Comparison of ENCODE assay signal across 29 cellular contexts in genomic region chr22:48520207-48520606, GRCh38.
"Had no signal": no experiment of that assay in that cellular context is flagged by ENCODE, and none has a peak within 500 bp of the region (broad histone marks: within the 10 kb centered on the region; RNA-seq: fewer than 3 reads in every experiment).

No MANE protein-coding gene starts in this region.

- H3K4me3 ChIP-seq: pancreas, prostate gland, right atrium auricular region, skin epidermis, smooth muscle cell, spleen, suprapubic skin, testis, tibial artery, upper lobe of left lung, vagina had no signal

- ATAC-seq: naive thymus-derived CD8-positive, alpha-beta T cell; natural killer cell treated with Interleukin-12 subunit alpha and Interleukin-12 subunit beta and Interleukin-15 and Interleukin-18, amount 100 ng/mL, for 72 hours; pancreas; sciatic nerve; stimulated activated memory B cell treated with anti-CD40 and anti-IgM and Interleukin-4, amounts not matched to agents 10 μg/mL and 1 μg/mL and 100 μg/mL, for 72 hours; stimulated activated naive CD8-positive, alpha-beta T cell treated with anti-CD3 and anti-CD28 coated beads, Interleukin-15, amount 100 ng/mL, for 72 hours; stimulated activated naive CD8-positive, alpha-beta T cell treated with anti-CD3 and anti-CD28 coated beads, Interleukin-15, Interleukin-2, amounts not matched to agents 100 U/mL and 50 U/mL, for 24 hours had no signal

- H3K4me3 Mint-ChIP-seq: naive thymus-derived CD8-positive, alpha-beta T cell; natural killer cell treated with Interleukin-12 subunit alpha and Interleukin-12 subunit beta and Interleukin-15 and Interleukin-18, amount 100 ng/mL, for 72 hours; nephron progenitor cell; stimulated activated memory B cell treated with anti-CD40 and anti-IgM and Interleukin-4, amounts not matched to agents 10 μg/mL and 1 μg/mL and 100 μg/mL, for 72 hours; stimulated activated naive CD8-positive, alpha-beta T cell treated with anti-CD3 and anti-CD28 coated beads, Interleukin-15, amount 100 ng/mL, for 72 hours had no signal

- H3K4me1 Mint-ChIP-seq: naive thymus-derived CD8-positive, alpha-beta T cell; stimulated activated memory B cell treated with anti-CD40 and anti-IgM and Interleukin-4, amounts not matched to agents 10 μg/mL and 1 μg/mL and 100 μg/mL, for 72 hours; stimulated activated naive CD8-positive, alpha-beta T cell treated with anti-CD3 and anti-CD28 coated beads, Interleukin-15, amount 100 ng/mL, for 72 hours had no signal

- H3K27ac ChIP-seq: neutrophil, pancreas, prostate gland, right atrium auricular region, skin epidermis, spleen, suprapubic skin, testis, tibial artery, upper lobe of left lung, vagina had no signal

- H3K36me3 Mint-ChIP-seq: naive thymus-derived CD8-positive, alpha-beta T cell; natural killer cell treated with Interleukin-12 subunit alpha and Interleukin-12 subunit beta and Interleukin-15 and Interleukin-18, amount 100 ng/mL, for 72 hours; stimulated activated memory B cell treated with anti-CD40 and anti-IgM and Interleukin-4, amounts not matched to agents 10 μg/mL and 1 μg/mL and 100 μg/mL, for 72 hours had no signal

- H3K27me3 ChIP-seq: neutrophil, pancreas, right atrium auricular region, testis, upper lobe of left lung, vagina had no signal

- H3K27me3 Mint-ChIP-seq: naive thymus-derived CD8-positive, alpha-beta T cell; natural killer cell treated with Interleukin-12 subunit alpha and Interleukin-12 subunit beta and Interleukin-15 and Interleukin-18, amount 100 ng/mL, for 72 hours; stimulated activated memory B cell treated with anti-CD40 and anti-IgM and Interleukin-4, amounts not matched to agents 10 μg/mL and 1 μg/mL and 100 μg/mL, for 72 hours; stimulated activated naive CD8-positive, alpha-beta T cell treated with anti-CD3 and anti-CD28 coated beads, Interleukin-15, amount 100 ng/mL, for 72 hours had no signal

- H3K4me2 ChIP-seq: smooth muscle cell had no signal

- H3K27ac Mint-ChIP-seq: naive thymus-derived CD8-positive, alpha-beta T cell; natural killer cell treated with Interleukin-12 subunit alpha and Interleukin-12 subunit beta and Interleukin-15 and Interleukin-18, amount 100 ng/mL, for 72 hours; nephron progenitor cell; stimulated activated memory B cell treated with anti-CD40 and anti-IgM and Interleukin-4, amounts not matched to agents 10 μg/mL and 1 μg/mL and 100 μg/mL, for 72 hours had no signal

- DNase-seq: naive thymus-derived CD8-positive, alpha-beta T cell; nephron progenitor cell; pancreas; retina; spleen; stimulated activated CD4-positive, alpha-beta T cell treated with anti-CD3 and anti-CD28 coated beads, Interleukin-12 subunit alpha, Interleukin-12 subunit beta, amount 100 ng/mL, for 4 hours; stimulated activated CD4-positive, alpha-beta T cell treated with anti-CD3 and anti-CD28 coated beads, Interleukin-1b, Interleukin-23, amount 100 ng/mL, for 48 hours; stimulated activated CD4-positive, alpha-beta T cell treated with anti-CD3 and anti-CD28 coated beads, Interleukin-4, amount 100 ng/mL, for 1 hour; stimulated activated CD4-positive, alpha-beta T cell treated with anti-CD3 and anti-CD28 coated beads, Interleukin-4, amount 100 ng/mL, for 4 hours; stimulated activated CD8-positive, alpha-beta memory T cell treated with anti-CD3 and anti-CD28 coated beads, Interleukin-4, amount 100 ng/mL, for 48 hours; stimulated activated naive CD4-positive, alpha-beta T cell; stimulated activated naive CD8-positive, alpha-beta T cell treated with anti-CD3 and anti-CD28 coated beads, Interleukin-15, amount 100 ng/mL, for 72 hours; stimulated activated naive CD8-positive, alpha-beta T cell treated with anti-CD3 and anti-CD28 coated beads, Interleukin-15, Interleukin-2, amounts not matched to agents 100 U/mL and 50 U/mL, for 24 hours; substantia nigra; testis; tibial artery; trophoblast cell had no signal

- H3K4me1 ChIP-seq: pancreas, prostate gland, right atrium auricular region, spleen, suprapubic skin, testis, tibial artery, upper lobe of left lung, vagina had no signal

- H3K9me3 ChIP-seq: neutrophil, pancreas, prostate gland, right atrium auricular region, spleen, suprapubic skin, testis, tibial artery, upper lobe of left lung, vagina had no signal

- H3K36me3 ChIP-seq: neutrophil, pancreas, prostate gland, right atrium auricular region, spleen, suprapubic skin, tibial artery, upper lobe of left lung, vagina had no signal

- H3K9me3 Mint-ChIP-seq: naive thymus-derived CD8-positive, alpha-beta T cell; natural killer cell treated with Interleukin-12 subunit alpha and Interleukin-12 subunit beta and Interleukin-15 and Interleukin-18, amount 100 ng/mL, for 72 hours; nephron progenitor cell; neural crest cell; stimulated activated memory B cell treated with anti-CD40 and anti-IgM and Interleukin-4, amounts not matched to agents 10 μg/mL and 1 μg/mL and 100 μg/mL, for 72 hours; stimulated activated naive CD8-positive, alpha-beta T cell treated with anti-CD3 and anti-CD28 coated beads, Interleukin-15, amount 100 ng/mL, for 72 hours had no signal
